9 cellular contexts compared by ENCODE assay signal in the genomic region with DNA sequence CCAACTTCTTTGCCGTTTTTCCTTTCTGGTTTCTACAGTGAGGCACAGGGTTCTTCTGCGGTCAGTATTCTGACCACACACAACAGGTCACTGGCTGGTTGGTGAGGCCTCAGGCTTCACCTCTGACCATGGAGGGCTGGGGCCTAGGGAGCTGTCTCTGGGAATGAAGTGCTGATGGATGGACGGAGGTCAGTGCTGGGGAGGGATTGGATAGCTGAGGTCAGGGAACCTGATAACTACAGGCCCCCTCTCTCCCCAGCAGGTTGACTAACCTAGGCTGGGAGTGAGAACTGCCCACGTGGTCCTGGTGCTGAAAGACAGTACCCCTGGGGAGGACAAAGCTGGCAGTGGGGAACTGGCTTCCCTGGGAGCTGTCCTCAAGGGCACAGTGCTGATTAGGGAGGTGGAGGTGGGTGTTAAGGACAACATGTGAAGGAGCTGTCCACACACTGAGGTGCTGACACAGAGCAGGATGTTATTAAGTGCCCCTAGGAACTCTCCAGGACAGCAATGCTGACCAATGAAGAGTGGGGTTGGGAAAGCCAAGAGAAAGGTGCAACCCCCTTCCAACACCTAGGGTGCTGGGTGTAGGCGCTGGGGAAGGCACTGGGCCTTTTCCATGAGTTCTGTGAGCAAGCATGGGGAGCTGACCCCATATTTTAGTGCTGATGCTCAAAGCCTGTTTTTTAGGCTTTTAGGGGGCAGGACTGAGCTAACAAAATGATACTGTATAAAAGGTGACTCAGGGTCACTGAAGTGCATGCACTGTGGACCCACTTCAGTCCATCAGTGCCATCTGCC. TPM values are rescaled to one million over a fixed set of nuclear protein-coding genes. Genes with fewer than 3 reads are reported as not detected.
DNase-seq lines count a peak whose midpoint lies in the region; ATAC-seq, FAIRE-seq and TF ChIP-seq lines count a peak whose summit lies in the region.
"Had no signal": no experiment of that assay in that cellular context is flagged by ENCODE, and none has a peak within 500 bp of the region (broad histone marks: within the 10 kb centered on the region; RNA-seq: fewer than 3 reads in every experiment).

No MANE protein-coding gene starts in this region.

- intact Hi-C loops in sigmoid colon (cut with DNase I): no loop called here

- no peaks in the 10 kb centered on the region for H3K4me1 ChIP-seq in sigmoid colon

- H3K27ac ChIP-seq in epithelial cell of prostate (no peak overlapping the region), sigmoid colon (no peak overlapping the region)

- WGBS in sigmoid colon, 2 donors: 42 to 46% methylated on average over 5 of the region's 5 CpGs

- TF ChIP-seq EP300 in sigmoid colon (IDR thresholded peaks at IDR 0.05): no peak

- H3K4me3 ChIP-seq in sigmoid colon: no peak overlapping the region

- no peak for FAIRE-seq in HTR-8/SVneo (lab: Jason Lieb, UNC)
- FAIRE-seq: islet of Langerhans had no signal

- no peak for TF ChIP-seq POLR2A in sigmoid colon (IDR thresholded peaks at IDR 0.05)

- H3K27me3 ChIP-seq in sigmoid colon: peaks cover 0 to 5% (median 0%) of the 10 kb centered on the region in 3 donors

- no peak for TF ChIP-seq CTCF in sigmoid colon (IDR thresholded peaks at IDR 0.05)

- ATAC-seq in activated CD4-positive, CD25-positive, alpha-beta regulatory T cell treated with anti-CD3 and anti-CD28 coated beads, Interleukin-2, amount 50 U/mL, for 24 hours: peak; percentile 27 to 46
- no peak for ATAC-seq in GM21367 (IDR thresholded peaks at IDR 0.05; ENCODE audit: unreplicated experiment)
- no peak for ATAC-seq in HG02678 (IDR thresholded peaks at IDR 0.05; ENCODE audit: unreplicated experiment)

- H3K36me3 ChIP-seq in sigmoid colon: no peaks in the 10 kb centered on the region

- no peaks in the 10 kb centered on the region for H3K9me3 ChIP-seq in sigmoid colon

- DNase-seq in CMK (ENCODE audit: low read depth): peak; percentile 43
- DNase-seq in HTR-8/SVneo (ENCODE audit: insufficient read length, low spot score): peak; percentile 79
- DNase-seq in epithelial cell of prostate (ENCODE audit: low read depth, low spot score): peak; percentile 33
- DNase-seq in non-pigmented ciliary epithelial cell (ENCODE audit: low read depth): peak; percentile 42
- DNase-seq in sigmoid colon: no peak

RNA-seq across cellular contexts. Expression of a gene that starts 45.2 kb away (rescaled TPM):
- under 1 TPM in 3 of 4 donors, not detected in 1; under 0.01 to 0.83 (median 0.36) TPM for total RNA-seq in sigmoid colon
- under 1 TPM in 1 of 3 donors, not detected in 2; 0.10 TPM for polyA plus RNA-seq in sigmoid colon

Comparison
In these comparisons a context has a peak if more than half of its experiments do, and no peak if none do; other contexts are left out.
1. ATAC-seq: peak in activated CD4-positive, CD25-positive, alpha-beta regulatory T cell treated with anti-CD3 and anti-CD28 coated beads, Interleukin-2, amount 50 U/mL, for 24 hours (2 of 2); none in GM21367 (single experiment) and HG02678 (single experiment).